1 cellular context compared by ENCODE assay signal in genomic region chr9:98888794-98889495, GRCh38.
TF ChIP-seq lines count a peak whose summit lies in the region.

No MANE protein-coding gene starts in this region.

TF ChIP-seq in IMR-90, 13 proteins besides CTCF, POLR2A, EP300 and RAD21 (continued from another document):
- TF ChIP-seq, protein P1, sequence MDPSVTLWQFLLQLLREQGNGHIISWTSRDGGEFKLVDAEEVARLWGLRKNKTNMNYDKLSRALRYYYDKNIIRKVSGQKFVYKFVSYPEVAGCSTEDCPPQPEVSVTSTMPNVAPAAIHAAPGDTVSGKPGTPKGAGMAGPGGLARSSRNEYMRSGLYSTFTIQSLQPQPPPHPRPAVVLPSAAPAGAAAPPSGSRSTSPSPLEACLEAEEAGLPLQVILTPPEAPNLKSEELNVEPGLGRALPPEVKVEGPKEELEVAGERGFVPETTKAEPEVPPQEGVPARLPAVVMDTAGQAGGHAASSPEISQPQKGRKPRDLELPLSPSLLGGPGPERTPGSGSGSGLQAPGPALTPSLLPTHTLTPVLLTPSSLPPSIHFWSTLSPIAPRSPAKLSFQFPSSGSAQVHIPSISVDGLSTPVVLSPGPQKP (IDR thresholded peaks at IDR 0.05; ENCODE audit: borderline replicate concordance, low read depth, low read length) = no peak
- TF ChIP-seq RCOR1 (IDR thresholded peaks at IDR 0.05; ENCODE audit: insufficient replicate concordance, low read length) (no peak), CHD1 (IDR thresholded peaks at IDR 0.05; ENCODE audit: low read depth, low read length) (no peak), MAFK (IDR thresholded peaks at IDR 0.05; ENCODE audit: low read depth, low read length) (no peak)
- TF ChIP-seq, protein P2, sequence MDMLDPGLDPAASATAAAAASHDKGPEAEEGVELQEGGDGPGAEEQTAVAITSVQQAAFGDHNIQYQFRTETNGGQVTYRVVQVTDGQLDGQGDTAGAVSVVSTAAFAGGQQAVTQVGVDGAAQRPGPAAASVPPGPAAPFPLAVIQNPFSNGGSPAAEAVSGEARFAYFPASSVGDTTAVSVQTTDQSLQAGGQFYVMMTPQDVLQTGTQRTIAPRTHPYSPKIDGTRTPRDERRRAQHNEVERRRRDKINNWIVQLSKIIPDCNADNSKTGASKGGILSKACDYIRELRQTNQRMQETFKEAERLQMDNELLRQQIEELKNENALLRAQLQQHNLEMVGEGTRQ (IDR thresholded peaks at IDR 0.05; ENCODE audit: low read depth, low read length) = no peak
